30 cellular contexts compared by ENCODE assay signal in the genomic region with DNA sequence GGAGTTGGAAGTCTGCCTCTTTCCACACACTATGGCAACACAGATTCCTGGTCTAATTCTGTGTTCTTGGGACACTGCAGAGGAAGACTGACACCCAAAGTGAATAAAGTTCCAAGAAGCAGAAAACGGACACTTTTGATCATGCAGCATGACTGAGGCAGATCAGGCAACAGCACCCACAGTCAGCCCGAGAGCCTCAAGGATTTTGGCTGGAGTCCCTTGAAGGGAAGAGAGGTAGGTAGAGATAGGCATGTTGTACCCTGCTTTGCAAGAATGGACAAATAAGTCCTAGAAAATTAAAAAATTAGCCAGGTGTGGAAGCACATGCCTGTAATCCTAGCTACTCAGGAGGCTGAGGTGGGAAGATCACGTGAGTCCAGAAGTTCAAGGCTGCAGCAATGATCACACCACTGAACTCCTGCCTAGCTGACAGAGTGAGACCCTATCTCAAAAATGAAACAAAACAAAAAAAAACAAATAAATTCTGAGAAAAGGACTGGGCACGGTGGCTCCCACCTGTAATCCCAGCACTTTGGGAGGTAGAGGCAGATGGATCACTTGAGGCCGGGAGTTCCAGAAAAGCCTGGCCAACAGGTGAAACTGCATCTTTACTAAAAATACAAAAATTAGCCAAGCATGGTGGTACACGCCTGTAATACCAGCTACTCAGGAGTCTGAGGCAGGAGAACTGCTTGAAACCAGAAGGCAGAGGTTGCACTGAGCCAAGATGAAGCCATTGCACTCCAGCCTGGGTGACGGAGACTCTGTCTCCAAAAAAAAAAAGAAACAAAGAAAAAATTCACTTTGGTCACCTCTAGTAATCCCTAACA. TPM values are rescaled to one million over a fixed set of nuclear protein-coding genes. Genes with fewer than 3 reads are reported as not detected.
"Had no signal": no experiment of that assay in that cellular context is flagged by ENCODE, and none has a peak within 500 bp of the region (broad histone marks: within the 10 kb centered on the region; RNA-seq: fewer than 3 reads in every experiment).

No MANE protein-coding gene starts in this region.

- H3K27me3 ChIP-seq: esophagus squamous epithelium, heart right ventricle, suprapubic skin had no signal

- ATAC-seq: effector memory CD8-positive, alpha-beta T cell; heart right ventricle; left colon; left ventricle myocardium superior; sciatic nerve; stimulated activated naive CD8-positive, alpha-beta T cell treated with anti-CD3 and anti-CD28 coated beads, Interleukin-15, amount 100 ng/mL, for 72 hours had no signal

- H3K4me1 ChIP-seq: neural progenitor cell, parathyroid adenoma had no signal

- H3K27ac ChIP-seq: esophagus squamous epithelium, heart right ventricle, neural progenitor cell, parathyroid adenoma, suprapubic skin had no signal

- H2AFZ ChIP-seq: neural progenitor cell, parathyroid adenoma had no signal

- H3K36me3 ChIP-seq: esophagus squamous epithelium, neural progenitor cell, suprapubic skin had no signal

- H3K79me2 ChIP-seq: parathyroid adenoma had no signal

- H3K9me3 ChIP-seq: esophagus squamous epithelium, heart right ventricle, suprapubic skin had no signal

- DNase-seq: cortex of kidney; effector memory CD8-positive, alpha-beta T cell; erythroblast; esophagus squamous epithelium; foreskin melanocyte; glutamatergic neuron; heart right ventricle; hypothalamus; immature natural killer cell; islet precursor cell; kidney glomerular epithelial cell; left colon; left ventricle myocardium superior; stimulated activated CD4-positive, alpha-beta T cell treated with anti-CD3 and anti-CD28 coated beads, Interleukin-12 subunit alpha, Interleukin-12 subunit beta, amount 100 ng/mL, for 4 hours; stimulated activated CD4-positive, alpha-beta T cell treated with anti-CD3 and anti-CD28 coated beads, Interleukin-1b, Interleukin-23, amount 100 ng/mL, for 48 hours; stimulated activated CD4-positive, alpha-beta T cell treated with anti-CD3 and anti-CD28 coated beads, Interleukin-4, amount 100 ng/mL, for 1 hour; stimulated activated CD8-positive, alpha-beta memory T cell treated with anti-CD3 and anti-CD28 coated beads, Interleukin-4, amount 100 ng/mL, for 48 hours; stimulated activated naive CD4-positive, alpha-beta T cell; stimulated activated naive CD8-positive, alpha-beta T cell treated with anti-CD3 and anti-CD28 coated beads, Interleukin-15, amount 100 ng/mL, for 72 hours had no signal

- H3K4me3 ChIP-seq: esophagus squamous epithelium, heart right ventricle, lung, neural progenitor cell, smooth muscle cell, suprapubic skin had no signal

- H3K4me2 ChIP-seq: neural progenitor cell, smooth muscle cell had no signal

- FAIRE-seq: endometrium had no signal

- H3K9ac ChIP-seq: neural progenitor cell, parathyroid adenoma had no signal

RNA-seq across cellular contexts. Expression of a gene that starts 28.8 kb away (rescaled TPM):
- total RNA-seq: dermis microvascular lymphatic vessel endothelial cell, esophagus squamous epithelium, heart right ventricle, left colon, left ventricle myocardium superior, lung, osteoblast, progenitor cell of endocrine pancreas, sciatic nerve, smooth muscle cell, suprapubic skin had no signal
- polyA plus RNA-seq: heart right ventricle, lung, smooth muscle cell, urinary bladder had no signal

RNA-seq across cellular contexts. Expression of a gene that starts 48.2 kb away (rescaled TPM):
- total RNA-seq: dermis microvascular lymphatic vessel endothelial cell, smooth muscle cell had no signal
